Comparison of ENCODE assay signal across 16 cellular contexts in the genomic region with DNA sequence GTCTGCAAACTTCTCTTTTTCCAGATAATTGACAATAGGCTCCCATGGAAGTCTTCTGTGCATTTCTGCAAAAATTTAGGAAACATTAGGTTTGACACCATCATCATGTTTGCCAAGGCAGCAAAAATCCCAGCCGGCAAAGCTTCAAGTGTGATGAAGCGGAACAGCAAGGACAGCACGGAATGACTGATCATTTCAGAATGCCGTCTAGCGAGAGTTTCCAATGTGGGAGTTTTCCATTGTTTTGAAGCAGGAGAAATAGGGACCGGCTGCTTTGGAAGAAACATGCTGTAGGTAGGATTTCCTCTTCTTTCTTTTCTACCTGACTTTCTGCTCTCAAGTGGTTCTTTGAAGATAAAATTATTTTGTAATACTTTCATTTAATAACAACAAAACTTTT. TPM values are rescaled to one million over a fixed set of nuclear protein-coding genes. Genes with fewer than 3 reads are reported as not detected.
"Had no signal": no experiment of that assay in that cellular context is flagged by ENCODE, and none has a peak within 500 bp of the region (broad histone marks: within the 10 kb centered on the region; RNA-seq: fewer than 3 reads in every experiment).

No MANE protein-coding gene starts in this region.

- ATAC-seq: gastrocnemius medialis, heart right ventricle, psoas muscle had no signal

- H3K27ac ChIP-seq: gastrocnemius medialis, heart right ventricle, psoas muscle, sigmoid colon, stomach, thoracic aorta had no signal

- DNase-seq: activated CD4-positive, alpha-beta T cell treated with anti-CD3 and anti-CD28 coated beads, Interleukin-2, amount 10 ng/mL, durations not matched to agents 7 days and 5 days; activated CD4-positive, CD25-positive, alpha-beta regulatory T cell; activated CD8-positive, alpha-beta memory T cell treated with anti-CD3 and anti-CD28 coated beads for 24 hours; activated naive CD8-positive, alpha-beta T cell treated with anti-CD3 and anti-CD28 coated beads for 36 hours; amygdala; cortex of kidney; effector CD4-positive, alpha-beta T cell; gastrocnemius medialis; heart right ventricle; mesenchymal stem cell; psoas muscle; sigmoid colon; stimulated activated CD4-positive, alpha-beta T cell treated with anti-CD3 and anti-CD28 coated beads, Interleukin-1b, Interleukin-23, amount 100 ng/mL, for 48 hours; stomach had no signal

- H3K36me3 ChIP-seq: gastrocnemius medialis, heart right ventricle, sigmoid colon, stomach, thoracic aorta had no signal

- H3K4me3 ChIP-seq: gastrocnemius medialis, heart right ventricle, psoas muscle, sigmoid colon, stomach, thoracic aorta had no signal

- H3K27me3 ChIP-seq: gastrocnemius medialis, sigmoid colon had no signal

- H3K4me1 ChIP-seq: gastrocnemius medialis, psoas muscle, sigmoid colon, stomach had no signal

RNA-seq across cellular contexts. Expression of a gene that starts 24.1 kb away (rescaled TPM):
- total RNA-seq: osteoblast had no signal
